1 cellular context compared by ENCODE assay signal in genomic region chr16:3731126-3731935, GRCh38.
A peak's percentile ranks its signal among the peaks of the same experiment; 100 is the strongest.
TF ChIP-seq lines count a peak whose summit lies in the region.

No MANE protein-coding gene starts in this region.

TF ChIP-seq in HEK293, 187 proteins besides CTCF, POLR2A, EP300 and RAD21:
- TF ChIP-seq ZNF394 (tag by site-specific recombination; IDR thresholded peaks at IDR 0.05; ENCODE audit: borderline replicate concordance) (no peak), ZNF596 (tag by site-specific recombination; IDR thresholded peaks at IDR 0.05) (no peak), ZNF707 (tag by site-specific recombination; IDR thresholded peaks at IDR 0.05) (no peak), ZNF629 (tag by site-specific recombination; IDR thresholded peaks at IDR 0.05) (0 out of 2 replicates have a peak, but pooled peaks have one; percentile 25), SCRT2 (tag by site-specific recombination; IDR thresholded peaks at IDR 0.05) (no peak)
